ENCODE assay signal across 11 cellular contexts in the genomic region with DNA sequence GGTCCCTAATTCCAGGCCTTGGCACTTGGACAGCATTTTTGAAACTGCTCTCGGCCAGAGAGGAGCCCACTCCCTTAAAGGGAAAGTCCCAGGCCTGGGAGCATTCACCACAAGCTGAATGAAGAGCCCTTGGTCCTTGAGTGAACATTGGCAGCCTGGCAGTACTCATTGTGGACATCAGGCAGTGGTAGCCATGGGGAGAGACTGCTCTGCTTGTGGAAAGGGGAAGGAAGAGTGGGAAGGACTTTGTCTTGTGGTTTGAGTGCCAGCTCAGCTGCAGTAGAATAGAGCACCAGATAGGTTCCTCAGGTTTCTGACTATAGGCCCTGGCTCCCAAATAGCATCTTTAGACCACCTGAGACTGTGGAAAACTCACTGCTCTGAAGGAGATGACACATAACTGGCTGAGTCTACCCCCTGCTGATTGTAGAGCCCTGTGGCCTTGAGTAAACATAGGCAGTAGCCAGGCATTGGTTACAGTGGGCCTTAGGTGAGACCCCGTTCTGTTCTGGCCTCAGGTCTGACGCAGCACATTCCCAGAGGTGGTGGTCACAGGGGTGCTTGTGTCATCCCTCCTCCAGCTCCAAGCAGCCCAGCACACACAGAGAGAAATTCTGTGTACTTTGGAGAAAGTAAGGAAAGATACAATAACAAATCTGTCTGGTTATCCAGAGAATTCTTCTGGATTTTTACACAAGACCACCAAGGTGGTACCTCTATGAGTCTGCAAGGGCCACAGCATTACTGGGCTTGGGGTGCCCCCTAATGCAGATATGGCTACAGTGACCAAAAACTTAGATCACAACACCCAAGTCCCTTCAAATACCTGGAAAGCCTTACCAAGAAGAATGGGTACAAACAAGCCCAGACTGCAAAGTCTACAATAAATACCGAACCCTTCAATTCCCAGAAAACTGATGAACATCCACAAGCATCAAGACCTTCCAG.
DNase-seq lines count a peak whose midpoint lies in the region; ATAC-seq and TF ChIP-seq lines count a peak whose summit lies in the region.
"Had no signal": no experiment of that assay in that cellular context is flagged by ENCODE, and none has a peak within 500 bp of the region (broad histone marks: within the 10 kb centered on the region; RNA-seq: fewer than 3 reads in every experiment).

No MANE protein-coding gene starts in this region.

- no peaks in the 10 kb centered on the region for H3K27me3 Mint-ChIP-seq in activated CD8-positive, alpha-beta T cell treated with anti-CD3 and anti-CD28 coated beads for 36 hours
- H3K27me3 Mint-ChIP-seq in activated CD8-positive, alpha-beta T cell treated with anti-CD3 and anti-CD28 coated beads, Interleukin-2, amount 10 ng/mL, durations not matched to agents 7 days and 5 days (ENCODE audit: low read depth) = no peaks in the 10 kb centered on the region
- H3K27me3 Mint-ChIP-seq in activated naive CD8-positive, alpha-beta T cell treated with anti-CD3 and anti-CD28 coated beads for 36 hours = no peaks in the 10 kb centered on the region

- no peaks in the 10 kb centered on the region for H3K36me3 ChIP-seq in subcutaneous abdominal adipose tissue (ENCODE audit: control insufficient read depth in 5 of 5, insufficient read depth in 5 of 5, low read length in 5 of 5)
- H3K36me3 ChIP-seq: vagina had no signal

- no peak overlapping the region for H3K4me3 Mint-ChIP-seq in activated CD8-positive, alpha-beta T cell treated with anti-CD3 and anti-CD28 coated beads for 36 hours
- no peak overlapping the region for H3K4me3 Mint-ChIP-seq in activated CD8-positive, alpha-beta T cell treated with anti-CD3 and anti-CD28 coated beads, Interleukin-2, amount 10 ng/mL, durations not matched to agents 7 days and 5 days
- no peak overlapping the region for H3K4me3 Mint-ChIP-seq in activated naive CD8-positive, alpha-beta T cell treated with anti-CD3 and anti-CD28 coated beads for 36 hours

- no peaks in the 10 kb centered on the region for H3K27me3 ChIP-seq in subcutaneous abdominal adipose tissue (ENCODE audit: control insufficient read depth in 5 of 5, insufficient read depth in 4 of 5, low read length in 5 of 5)
- H3K27me3 ChIP-seq: vagina had no signal

- peak; percentile 4 for DNase-seq in activated CD8-positive, alpha-beta T cell treated with anti-CD3 and anti-CD28 coated beads for 36 hours
- DNase-seq in activated CD8-positive, alpha-beta T cell treated with anti-CD3 and anti-CD28 coated beads, Interleukin-2, amount 10 ng/mL, durations not matched to agents 7 days and 5 days = no peak
- DNase-seq in SK-MEL-5 (ENCODE audit: low read depth, low spot score) (peak; percentile 40), globus pallidus (ENCODE audit: low spot score) (peak; percentile 49), activated T-cell treated with anti-CD3 and anti-CD28 coated beads for 4 hours (no peak)
- DNase-seq in activated naive CD8-positive, alpha-beta T cell treated with anti-CD3 and anti-CD28 coated beads for 36 hours = no peak
- DNase-seq: AML-193 had no signal

- POLR2A ChIA-PET in activated CD8-positive, alpha-beta T cell treated with anti-CD3 and anti-CD28 coated beads for 36 hours (lab: Charles Lee) = no interaction called here
- POLR2A ChIA-PET in activated CD8-positive, alpha-beta T cell treated with anti-CD3 and anti-CD28 coated beads, Interleukin-2, amount 10 ng/mL, durations not matched to agents 7 days and 5 days (lab: Charles Lee) = no interaction called here

- in situ Hi-C loops in SK-MEL-5 (cut with HindIII; ENCODE audit: low pct_unique_long_range_greater_than_20kb, low sequenced_read_pairs) = no loop called here

- no peaks in the 10 kb centered on the region for H3K9me3 Mint-ChIP-seq in activated CD8-positive, alpha-beta T cell treated with anti-CD3 and anti-CD28 coated beads for 36 hours
- H3K9me3 Mint-ChIP-seq in activated CD8-positive, alpha-beta T cell treated with anti-CD3 and anti-CD28 coated beads, Interleukin-2, amount 10 ng/mL, durations not matched to agents 7 days and 5 days (ENCODE audit: insufficient read depth) = no peaks in the 10 kb centered on the region
- H3K9me3 Mint-ChIP-seq in activated naive CD8-positive, alpha-beta T cell treated with anti-CD3 and anti-CD28 coated beads for 36 hours = peaks cover 8% of the 10 kb centered on the region

- H3K9ac ChIP-seq in subcutaneous abdominal adipose tissue (ENCODE audit: low read length in 5 of 5) = no peak overlapping the region

- H3K4me1 Mint-ChIP-seq in activated CD8-positive, alpha-beta T cell treated with anti-CD3 and anti-CD28 coated beads for 36 hours (ENCODE audit: low read depth) = no peaks in the 10 kb centered on the region
- no peaks in the 10 kb centered on the region for H3K4me1 Mint-ChIP-seq in activated CD8-positive, alpha-beta T cell treated with anti-CD3 and anti-CD28 coated beads, Interleukin-2, amount 10 ng/mL, durations not matched to agents 7 days and 5 days (ENCODE audit: low read depth)
- no peaks in the 10 kb centered on the region for H3K4me1 Mint-ChIP-seq in activated naive CD8-positive, alpha-beta T cell treated with anti-CD3 and anti-CD28 coated beads for 36 hours

- no peak overlapping the region for H3K27ac Mint-ChIP-seq in activated CD8-positive, alpha-beta T cell treated with anti-CD3 and anti-CD28 coated beads for 36 hours
- H3K27ac Mint-ChIP-seq in activated CD8-positive, alpha-beta T cell treated with anti-CD3 and anti-CD28 coated beads, Interleukin-2, amount 10 ng/mL, durations not matched to agents 7 days and 5 days = no peak overlapping the region
- no peak overlapping the region for H3K27ac Mint-ChIP-seq in activated naive CD8-positive, alpha-beta T cell treated with anti-CD3 and anti-CD28 coated beads for 36 hours
- H3K27ac Mint-ChIP-seq: activated T-helper 2 cell treated with anti-CD3 and anti-CD28 coated beads, Interferon-gamma antibody, Interleukin-2, Interleukin-4, amounts not matched to agents 10 μg/mL and 5 μg/mL and 100 μg/mL, durations not matched to agents 14 hours and 24 hours and 36 hours had no signal

- intact Hi-C loops in activated CD8-positive, alpha-beta T cell treated with anti-CD3 and anti-CD28 coated beads for 36 hours (cut with micrococcal nuclease) = no loop called here

- H3K27ac ChIP-seq in subcutaneous abdominal adipose tissue (ENCODE audit: low read depth, low read length) = no peak overlapping the region
- H3K27ac ChIP-seq: vagina had no signal

- no peak for TF ChIP-seq CTCF in activated CD8-positive, alpha-beta T cell treated with anti-CD3 and anti-CD28 coated beads for 36 hours (IDR thresholded peaks at IDR 0.05)

- no peaks in the 10 kb centered on the region for H3K36me3 Mint-ChIP-seq in activated CD8-positive, alpha-beta T cell treated with anti-CD3 and anti-CD28 coated beads for 36 hours (ENCODE audit: low read depth)
- H3K36me3 Mint-ChIP-seq in activated CD8-positive, alpha-beta T cell treated with anti-CD3 and anti-CD28 coated beads, Interleukin-2, amount 10 ng/mL, durations not matched to agents 7 days and 5 days (ENCODE audit: low read depth) = no peaks in the 10 kb centered on the region
- no peaks in the 10 kb centered on the region for H3K36me3 Mint-ChIP-seq in activated naive CD8-positive, alpha-beta T cell treated with anti-CD3 and anti-CD28 coated beads for 36 hours

- H3K9me3 ChIP-seq in subcutaneous abdominal adipose tissue (ENCODE audit: control insufficient read depth in 5 of 5, low read length in 5 of 5) = peaks cover 0 to 24% (median 11%) of the 10 kb centered on the region in 5 donors
- H3K9me3 ChIP-seq: vagina had no signal

- ATAC-seq in activated CD8-positive, alpha-beta T cell treated with anti-CD3 and anti-CD28 coated beads for 36 hours = no peak
- ATAC-seq in activated CD8-positive, alpha-beta T cell treated with anti-CD3 and anti-CD28 coated beads, Interleukin-2, amount 10 ng/mL, durations not matched to agents 7 days and 5 days = no peak
- no peak for ATAC-seq in HG02884 (IDR thresholded peaks at IDR 0.05; ENCODE audit: unreplicated experiment)

- CTCF ChIA-PET in activated CD8-positive, alpha-beta T cell treated with anti-CD3 and anti-CD28 coated beads for 36 hours (lab: Charles Lee) = no interaction called here
- CTCF ChIA-PET in activated CD8-positive, alpha-beta T cell treated with anti-CD3 and anti-CD28 coated beads, Interleukin-2, amount 10 ng/mL, durations not matched to agents 7 days and 5 days (lab: Charles Lee) = no interaction called here

- H3K4me3 ChIP-seq in subcutaneous abdominal adipose tissue (ENCODE audit: low read depth in 1 of 5, low read length in 5 of 5) = peak overlapping the region in 3 of 5 donors; percentile 2 to 41 (median 3)
- H3K4me3 ChIP-seq: vagina had no signal

- peaks cover 0 to 22% (median 17%) of the 10 kb centered on the region in 5 donors for H3K4me1 ChIP-seq in subcutaneous abdominal adipose tissue (ENCODE audit: control insufficient read depth in 5 of 5, insufficient read depth in 5 of 5, low read length in 5 of 5)
- H3K4me1 ChIP-seq: vagina had no signal

Comparison
In these comparisons a context has a peak if more than half of its experiments do, and no peak if none do; other contexts are left out.
1. DNase-seq: peak in activated CD8-positive, alpha-beta T cell treated with anti-CD3 and anti-CD28 coated beads for 36 hours (single experiment), SK-MEL-5 (single experiment) and globus pallidus (single experiment); none in activated CD8-positive, alpha-beta T cell treated with anti-CD3 and anti-CD28 coated beads, Interleukin-2, amount 10 ng/mL, durations not matched to agents 7 days and 5 days (single experiment), activated naive CD8-positive, alpha-beta T cell treated with anti-CD3 and anti-CD28 coated beads for 36 hours (single experiment) and activated T-cell treated with anti-CD3 and anti-CD28 coated beads for 4 hours (single experiment).